ENCODE assay signal across 8 cellular contexts in the genomic region with DNA sequence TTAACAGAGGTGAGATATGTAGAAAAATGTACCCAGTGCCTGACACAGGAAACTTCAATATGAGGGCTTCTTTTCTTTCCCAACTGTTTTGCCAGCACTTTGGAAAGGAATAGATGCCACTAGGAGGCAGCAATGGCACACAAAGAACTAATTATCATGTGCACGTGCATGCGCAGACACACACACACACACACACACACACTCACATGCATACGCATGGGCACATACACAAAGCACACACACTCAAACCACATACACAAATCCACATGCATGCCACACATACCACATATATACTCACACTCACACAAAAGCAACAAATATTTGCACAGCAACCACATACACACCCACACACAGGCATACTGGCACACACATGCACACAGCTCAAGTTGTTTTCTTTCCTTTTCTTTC. TPM values are rescaled to one million over a fixed set of nuclear protein-coding genes. Genes with fewer than 3 reads are reported as not detected.
A peak's percentile ranks its signal among the peaks of the same experiment; 100 is the strongest.
DNase-seq lines count a peak whose midpoint lies in the region; ATAC-seq and TF ChIP-seq lines count a peak whose summit lies in the region.

No MANE protein-coding gene starts in this region.

- H3K4me1 ChIP-seq in heart left ventricle (no peaks in the 10 kb centered on the region), esophagus muscularis mucosa (no peaks in the 10 kb centered on the region)

- intact Hi-C loops in heart left ventricle (cut with DNase I) = loop anchor here in 6 of 10 donors (2.0 to 10.0 kb wide), 7 partner anchors 364 to 474 kb away; no protein-coding TSS in a partner anchor
- intact Hi-C loops in cardiac septum (cut with DNase I) = loop anchor here (5.0 kb wide), 2 partner anchors 427 to 472 kb away; no protein-coding TSS in a partner anchor
- intact Hi-C loops in esophagus muscularis mucosa (cut with DNase I) = no loop called here

- ATAC-seq in heart left ventricle (peak in 2 of 4 donors; percentile 18 to 46), GM18498 (IDR thresholded peaks at IDR 0.05; ENCODE audit: unreplicated experiment) (no peak), GM21423 (IDR thresholded peaks at IDR 0.05; ENCODE audit: unreplicated experiment) (no peak)

- TF ChIP-seq CTCF in heart left ventricle (IDR thresholded peaks at IDR 0.05) (peak; percentile 32 to 63 (median 46)), esophagus muscularis mucosa (IDR thresholded peaks at IDR 0.05) (peak; percentile 32 to 46 (median 45))

- peak in 3 of 5 donors; percentile 14 to 42 (median 36) for DNase-seq in heart left ventricle
- no peak for DNase-seq in cardiac septum (ENCODE audit: low spot score)
- DNase-seq in NCI-H2196 treated with DMSO at 0.1 percent for 48 hours (lab: John Stamatoyannopoulos, UW; ENCODE audit: unreplicated experiment) = peak; percentile 27
- peak; percentile 40 to 41 for DNase-seq in activated CD4-positive, alpha-beta T cell treated with anti-CD3 and anti-CD28 coated beads for 4 hours
- no peak for DNase-seq in esophagus muscularis mucosa (ENCODE audit: extremely low spot score)
- DNase-seq in non-pigmented ciliary epithelial cell (ENCODE audit: low read depth) = peak; percentile 26

- TF ChIP-seq POLR2A in heart left ventricle (IDR thresholded peaks at IDR 0.05) (no peak), esophagus muscularis mucosa (IDR thresholded peaks at IDR 0.05; ENCODE audit: low read depth) (no peak)

- H3K9me3 ChIP-seq in heart left ventricle (no peaks in the 10 kb centered on the region), esophagus muscularis mucosa (no peaks in the 10 kb centered on the region)

- no peak for TF ChIP-seq EP300 in esophagus muscularis mucosa (IDR thresholded peaks at IDR 0.05)

- H3K4me3 ChIP-seq in heart left ventricle (no peak overlapping the region), esophagus muscularis mucosa (no peak overlapping the region)

- H3K27me3 ChIP-seq in heart left ventricle = no peaks in the 10 kb centered on the region
- H3K27me3 ChIP-seq in esophagus muscularis mucosa = no peaks in the 10 kb centered on the region

- no peaks in the 10 kb centered on the region for H3K36me3 ChIP-seq in heart left ventricle
- H3K36me3 ChIP-seq in esophagus muscularis mucosa = no peaks in the 10 kb centered on the region

- 0 to 7% (median 4%) methylated on average over 3 of the region's 3 CpGs for WGBS in heart left ventricle, 4 donors
- 10% methylated on average over 3 of the region's 3 CpGs for WGBS in esophagus muscularis mucosa

- H3K27ac ChIP-seq in heart left ventricle (no peak overlapping the region), esophagus muscularis mucosa (replicated peaks in 1 of 4) (no peak overlapping the region)

RNA-seq across cellular contexts. Expression of a gene that starts 8.8 kb away (rescaled TPM):
- total RNA-seq in heart left ventricle = 10 to 100 TPM in 8 of 9 donors, 1 to 10 TPM in 1; 9.8 to 28.3 (median 14.3) TPM
- polyA plus RNA-seq in heart left ventricle = 10 to 100 TPM in 1 of 2 donors, 1 to 10 TPM in 1; 5.5 to 16.1 TPM
- 19.6 TPM for total RNA-seq in cardiac septum
- 10 to 100 TPM; 17.0 to 24.7 (median 23.2) TPM for total RNA-seq in esophagus muscularis mucosa

RNA-seq across cellular contexts. Expression of a gene that starts 28.5 kb away (rescaled TPM):
- total RNA-seq in heart left ventricle (under 1 TPM in 1 of 9 donors, not detected in 8; 0.30 TPM), cardiac septum (not detected), esophagus muscularis mucosa (not detected)
- polyA plus RNA-seq in heart left ventricle = under 1 TPM in 1 of 2 donors, not detected in 1; 0.15 TPM

Comparison
In these comparisons a context has a peak if more than half of its experiments do, and no peak if none do; other contexts are left out.
1. DNase-seq: peak in heart left ventricle (3 of 5), NCI-H2196 treated with DMSO at 0.1 percent for 48 hours (single experiment), activated CD4-positive, alpha-beta T cell treated with anti-CD3 and anti-CD28 coated beads for 4 hours (2 of 2) and non-pigmented ciliary epithelial cell (single experiment); none in cardiac septum (single experiment) and esophagus muscularis mucosa (single experiment).